Comparison of ENCODE assay signal across 10 cellular contexts in genomic region chr1:205429742-205430464, GRCh38. TPM values are rescaled to one million over a fixed set of nuclear protein-coding genes. Genes with fewer than 3 reads are reported as not detected.
A peak's percentile ranks its signal among the peaks of the same experiment; 100 is the strongest.
DNase-seq lines count a peak whose midpoint lies in the region; ATAC-seq and TF ChIP-seq lines count a peak whose summit lies in the region.
"Had no signal": no experiment of that assay in that cellular context is flagged by ENCODE, and none has a peak within 500 bp of the region (broad histone marks: within the 10 kb centered on the region; RNA-seq: fewer than 3 reads in every experiment).

No MANE protein-coding gene starts in this region.

- H3K27ac ChIP-seq in BLaER1: no peak overlapping the region
- no peak overlapping the region for H3K27ac ChIP-seq in MM.1S (ENCODE audit: low read length)

- H3K9me3 ChIP-seq in BLaER1: no peaks in the 10 kb centered on the region
- H3K9me3 ChIP-seq in MM.1S (replicated peaks; ENCODE audit: insufficient read depth, low read length): no peaks in the 10 kb centered on the region

- H2AFZ ChIP-seq in MM.1S (ENCODE audit: low read length): peak overlapping the region; percentile 94

- H3K4me1 Mint-ChIP-seq in effector memory CD8-positive, alpha-beta T cell (ENCODE audit: low read depth in 2 of 2): peaks cover 7 to 12% of the 10 kb centered on the region in 2 donors
- peaks cover 7% of the 10 kb centered on the region in 2 donors for H3K4me1 Mint-ChIP-seq in natural killer cell

- no peak for DNase-seq in MM.1S
- no peak for DNase-seq in effector memory CD8-positive, alpha-beta T cell
- DNase-seq in natural killer cell: no peak
- DNase-seq in SW480 (ENCODE audit: low spot score): no peak
- DNase-seq in GM20000 (ENCODE audit: low spot score): no peak
- DNase-seq in stimulated activated CD4-positive, alpha-beta T cell treated with anti-CD3 and anti-CD28 coated beads, Interleukin-12 subunit alpha, Interleukin-12 subunit beta, amount 100 ng/mL, for 4 hours: no peak
- no peak for DNase-seq in KBM-7
- DNase-seq: DMS79, NCI-H446 treated with DMSO at 0.1 percent for 48 hours had no signal

- H3K4me1 ChIP-seq in BLaER1: peaks cover 16% of the 10 kb centered on the region
- H3K4me1 ChIP-seq in MM.1S (ENCODE audit: low read length): peaks cover 13% of the 10 kb centered on the region

- in situ Hi-C loops in KBM-7 (cut with MboI; ENCODE audit: low pct_unique_long_range_greater_than_20kb, low sequenced_read_pairs): no loop called here

- H3K9me2 ChIP-seq in MM.1S (replicated peaks; ENCODE audit: insufficient read depth, low read length): no peaks in the 10 kb centered on the region

- H3F3A ChIP-seq in MM.1S (ENCODE audit: insufficient read depth, low read length): no peaks in the 10 kb centered on the region; the same call in 1 of the 2 replicates

- no peaks in the 10 kb centered on the region for H3K79me2 ChIP-seq in MM.1S (ENCODE audit: low read length)

- ATAC-seq in effector memory CD8-positive, alpha-beta T cell (replicated peaks): no peak
- ATAC-seq in natural killer cell: no peak

- H3K27ac Mint-ChIP-seq in effector memory CD8-positive, alpha-beta T cell: peak overlapping the region in 1 of 2 donors; percentile 72
- H3K27ac Mint-ChIP-seq in natural killer cell: no peak overlapping the region

- H3K4me3 Mint-ChIP-seq in effector memory CD8-positive, alpha-beta T cell: peak overlapping the region; percentile 79
- H3K4me3 Mint-ChIP-seq in natural killer cell: peak overlapping the region; percentile 64

- H3K36me3 ChIP-seq in BLaER1 (no peaks in the 10 kb centered on the region), MM.1S (replicated peaks; ENCODE audit: insufficient read depth, low read length) (no peaks in the 10 kb centered on the region)

- no peak overlapping the region for H3K4me3 ChIP-seq in BLaER1
- peak overlapping the region; percentile 64 for H3K4me3 ChIP-seq in MM.1S (ENCODE audit: low read length)

- H3K9me3 Mint-ChIP-seq in effector memory CD8-positive, alpha-beta T cell: no peaks in the 10 kb centered on the region
- H3K9me3 Mint-ChIP-seq in natural killer cell: no peaks in the 10 kb centered on the region

- no peak for TF ChIP-seq CTCF in MM.1S (IDR thresholded peaks at IDR 0.05; ENCODE audit: low read length)
- TF ChIP-seq CTCF in natural killer cell (IDR thresholded peaks at IDR 0.05): no peak
- no peak for TF ChIP-seq CTCF in GM20000 (IDR thresholded peaks at IDR 0.05; ENCODE audit: extremely low read depth, missing control alignments)

- peak overlapping the region; percentile 76 for H3K4me2 ChIP-seq in BLaER1
- H3K4me2 ChIP-seq in MM.1S (ENCODE audit: low read depth, low read length): peak overlapping the region; percentile 86

- no peak overlapping the region for H3K9ac ChIP-seq in BLaER1
- no peak overlapping the region; the same call in 1 of the 2 replicates for H3K9ac ChIP-seq in MM.1S (ENCODE audit: low read length)

- peaks cover 10 to 16% of the 10 kb centered on the region in 2 donors for H3K27me3 Mint-ChIP-seq in effector memory CD8-positive, alpha-beta T cell
- peaks cover 14 to 28% of the 10 kb centered on the region in 2 donors for H3K27me3 Mint-ChIP-seq in natural killer cell (ENCODE audit: low read depth in 2 of 2)

- H4K20me1 ChIP-seq in BLaER1 (no peaks in the 10 kb centered on the region), MM.1S (ENCODE audit: insufficient read depth, low read length) (no peaks in the 10 kb centered on the region)

- H3K27me3 ChIP-seq in BLaER1: no peaks in the 10 kb centered on the region
- H3K27me3 ChIP-seq in MM.1S (replicated peaks; ENCODE audit: insufficient read depth, low read length): no peaks in the 10 kb centered on the region

- intact Hi-C loops in natural killer cell (cut with micrococcal nuclease): no loop called here

- no peaks in the 10 kb centered on the region for H3K36me3 Mint-ChIP-seq in effector memory CD8-positive, alpha-beta T cell (ENCODE audit: insufficient read depth)
- no peaks in the 10 kb centered on the region for H3K36me3 Mint-ChIP-seq in natural killer cell

RNA-seq across cellular contexts. Expression of gene LEMD1, which starts 8.0 kb away (rescaled TPM):
- total RNA-seq in natural killer cell: not detected

RNA-seq across cellular contexts. Expression of gene BLACAT1, which starts 25.9 kb away (rescaled TPM):
- total RNA-seq in natural killer cell: under 1 TPM in 2 of 3 donors, not detected in 1; 0.09 to 0.13 TPM
